Comparison of ENCODE assay signal across 24 cellular contexts in the genomic region with DNA sequence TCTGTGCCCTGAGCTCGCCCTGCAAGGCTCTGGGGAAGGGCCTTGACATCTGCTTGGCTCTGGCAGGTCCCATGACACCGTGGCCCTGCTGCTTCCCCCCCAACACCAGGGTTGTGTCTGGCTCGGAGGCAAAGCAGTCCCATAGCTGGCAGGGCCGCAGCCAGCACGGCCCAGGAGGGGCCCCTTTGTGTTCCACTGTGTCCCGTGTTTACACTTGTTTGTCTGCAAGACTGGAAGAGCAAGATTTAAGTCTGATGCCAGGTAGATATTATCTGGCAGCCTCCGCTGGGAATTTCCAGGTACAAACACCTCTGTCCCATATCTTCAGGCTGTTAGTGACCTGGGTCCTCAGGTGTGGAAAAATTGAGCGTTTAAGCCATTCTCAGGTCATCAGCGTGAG. TPM values are rescaled to one million over a fixed set of nuclear protein-coding genes. Genes with fewer than 3 reads are reported as not detected.
A peak's percentile ranks its signal among the peaks of the same experiment; 100 is the strongest.
DNase-seq lines count a peak whose midpoint lies in the region; ATAC-seq, FAIRE-seq and TF ChIP-seq lines count a peak whose summit lies in the region.
"Had no signal": no experiment of that assay in that cellular context is flagged by ENCODE, and none has a peak within 500 bp of the region (broad histone marks: within the 10 kb centered on the region; RNA-seq: fewer than 3 reads in every experiment).

No MANE protein-coding gene starts in this region.

- peaks cover 0 to 14% of the 10 kb centered on the region in 2 donors for H3K4me1 ChIP-seq in kidney (ENCODE audit: control insufficient read depth in 1 of 2, insufficient read depth in 1 of 2, low read depth in 1 of 2, low read length in 2 of 2)
- H3K4me1 ChIP-seq: ascending aorta, sigmoid colon, uterus had no signal

- H3K27me3 ChIP-seq in WERI-Rb-1 (ENCODE audit: insufficient read depth, low read depth, severe bottlenecking), result no peaks in the 10 kb centered on the region
- H3K27me3 ChIP-seq: ascending aorta, gastroesophageal sphincter, ovary, uterus had no signal

- H3K9me3 ChIP-seq in WERI-Rb-1 (ENCODE audit: severe bottlenecking) (peaks cover 19% of the 10 kb centered on the region), kidney (ENCODE audit: control insufficient read depth in 1 of 2, low read length in 2 of 2) (no peaks in the 10 kb centered on the region)
- H3K9me3 ChIP-seq: ascending aorta, esophagus muscularis mucosa, gastroesophageal sphincter, ovary, sigmoid colon, uterus had no signal

- H3K4me3 ChIP-seq in WERI-Rb-1 (ENCODE audit: low read depth, low read length) (no peak overlapping the region), kidney (ENCODE audit: low read length in 2 of 2) (no peak overlapping the region), skin epidermis (no peak overlapping the region)
- H3K4me3 ChIP-seq: ascending aorta, esophagus muscularis mucosa, gastroesophageal sphincter, ovary, sigmoid colon, uterus had no signal

- H3K27ac ChIP-seq in WERI-Rb-1, result peak overlapping the region; percentile 31
- H3K27ac ChIP-seq in kidney (ENCODE audit: low read depth in 2 of 2, low read length in 2 of 2), result no peak overlapping the region
- peak overlapping the region in 15 of 21 experiments; percentile 36 to 83 (median 63) for H3K27ac ChIP-seq in skin epidermis
- H3K27ac ChIP-seq: ascending aorta, esophagus muscularis mucosa, gastroesophageal sphincter, KMS-11, ovary, sigmoid colon, uterus had no signal

- no peak for FAIRE-seq in kidney (lab: Jason Lieb, UNC)
- FAIRE-seq: keratinocyte, RCC 7860 had no signal

- TF ChIP-seq CTCF in WERI-Rb-1 (IDR thresholded peaks at IDR 0.05; ENCODE audit: low read depth, low read length) (no peak), kidney (IDR thresholded peaks at IDR 0.05; ENCODE audit: borderline replicate concordance, extremely low read depth, insufficient read depth) (no peak)

- intact Hi-C loops in kidney (cut with DNase I), result no loop called here

- H3K36me3 ChIP-seq in WERI-Rb-1, result peaks cover 70% of the 10 kb centered on the region
- peaks cover 0 to 3% of the 10 kb centered on the region in 2 donors for H3K36me3 ChIP-seq in kidney (ENCODE audit: control insufficient read depth in 1 of 2, insufficient read depth in 2 of 2, low read length in 2 of 2)
- H3K36me3 ChIP-seq: ascending aorta, gastroesophageal sphincter, ovary, sigmoid colon, uterus had no signal

- H3K9ac ChIP-seq in kidney (ENCODE audit: low read length in 2 of 2), result no peak overlapping the region
- H3K9ac ChIP-seq: KMS-11 had no signal

- DNase-seq in HT-29 (ENCODE audit: low spot score) (peak; percentile 91), WERI-Rb-1 (no peak), kidney (peak; percentile 71), NOMO-1 treated with DMSO at 0.1 percent for 48 hours (lab: John Stamatoyannopoulos, UW; ENCODE audit: unreplicated experiment) (no peak)
- DNase-seq: CD4-positive, CD25-positive, alpha-beta regulatory T cell; effector CD8-positive, alpha-beta T cell; NCI-H1048; NCI-H187 treated with DMSO at 0.1 percent for 48 hours; NK-92 treated with Interleukin-12 subunit alpha and Interleukin-12 subunit beta, amount 100 ng/mL, for 24 hours; ovary; sigmoid colon; T-helper 17 cell; uterus had no signal

- ATAC-seq in GM19351 (IDR thresholded peaks at IDR 0.05; ENCODE audit: unreplicated experiment), result no peak
- ATAC-seq in HG03045 (IDR thresholded peaks at IDR 0.05; ENCODE audit: unreplicated experiment), result no peak
- ATAC-seq: activated naive CD4-positive, alpha-beta T cell treated with anti-CD3 and anti-CD28 coated beads, Interleukin-2, amount 50 U/mL, for 72 hours; activated T-helper 17 cell treated with anti-CD3 and anti-CD28 coated beads, Interleukin-2, amount 50 U/mL, for 72 hours; gastroesophageal sphincter; T-helper 17 cell had no signal

RNA-seq across cellular contexts. Expression of gene MCF2L, which starts 44.3 kb away (rescaled TPM):
- total RNA-seq in HT-29 (2014; rRNA removed; shearing (Covaris generic)), result 46.7 and 53.2 TPM in 2 replicates
- total RNA-seq in kidney, result 61.9 TPM
- 12.1 TPM for polyA plus RNA-seq in kidney (ENCODE audit: insufficient read depth, low read depth, low replicate concordance)

Comparison
In these comparisons a context has a peak if more than half of its experiments do, and no peak if none do; other contexts are left out.
1. DNase-seq: peak in HT-29 (single experiment) and kidney (single experiment); none in WERI-Rb-1 (single experiment) and NOMO-1 treated with DMSO at 0.1 percent for 48 hours (single experiment).
2. H3K27ac ChIP-seq: peak in WERI-Rb-1 (single experiment) and skin epidermis (15 of 21); none in kidney (0 of 2).